9 cellular contexts compared by ENCODE assay signal in the genomic region with DNA sequence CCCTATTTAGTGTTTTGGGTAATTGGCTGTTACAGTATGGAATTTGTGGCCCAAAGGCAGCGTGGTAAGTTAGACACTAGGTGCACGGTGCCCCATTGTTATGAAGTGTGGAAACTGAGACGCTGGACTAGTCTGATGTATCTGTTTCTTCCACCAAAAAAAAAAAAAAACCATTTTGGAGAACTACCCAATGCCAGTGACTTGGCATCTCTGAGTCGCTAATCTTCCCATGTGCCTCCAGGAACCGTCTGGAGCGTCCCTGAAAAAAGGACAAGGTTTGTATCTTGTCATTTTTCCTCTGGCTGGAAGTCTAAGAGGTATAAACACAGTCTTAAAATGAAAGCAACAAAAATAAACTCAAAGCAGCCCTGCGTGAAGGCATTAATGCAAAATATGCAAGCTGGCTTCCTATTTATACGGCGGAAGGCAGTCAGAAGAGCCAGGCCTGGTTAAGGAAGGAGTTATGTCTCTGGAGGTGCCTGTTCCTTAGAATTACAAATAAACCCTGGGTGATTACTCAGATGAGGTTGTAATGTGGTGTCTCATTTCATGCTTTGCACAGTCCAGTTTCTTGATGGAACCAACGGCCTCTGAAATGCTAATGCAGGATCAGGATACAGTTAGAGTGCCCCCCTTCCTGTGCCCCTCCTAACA. TPM values are rescaled to one million over a fixed set of nuclear protein-coding genes. Genes with fewer than 3 reads are reported as not detected.
DNase-seq lines count a peak whose midpoint lies in the region; ATAC-seq and TF ChIP-seq lines count a peak whose summit lies in the region.
"Had no signal": no experiment of that assay in that cellular context is flagged by ENCODE, and none has a peak within 500 bp of the region (broad histone marks: within the 10 kb centered on the region; RNA-seq: fewer than 3 reads in every experiment).

No MANE protein-coding gene starts in this region.

- TF ChIP-seq CTCF in left ventricle myocardium inferior (IDR thresholded peaks at IDR 0.05; ENCODE audit: borderline replicate concordance) = no peak

- ATAC-seq in left ventricle myocardium superior (no peak), aorta (ENCODE audit: low FRiP score) (no peak)

- H3K9me3 ChIP-seq in left ventricle myocardium inferior (replicated peaks) (no peaks in the 10 kb centered on the region), muscle layer of colon (ENCODE audit: low read length) (no peaks in the 10 kb centered on the region), aorta (ENCODE audit: control insufficient read depth, low read length) (no peaks in the 10 kb centered on the region)

- peaks cover 100% of the 10 kb centered on the region for H3K4me1 ChIP-seq in left ventricle myocardium inferior
- peaks cover 90% of the 10 kb centered on the region for H3K4me1 ChIP-seq in muscle layer of colon (ENCODE audit: insufficient read depth, low read length)
- peaks cover 2 to 25% of the 10 kb centered on the region in 2 donors for H3K4me1 ChIP-seq in aorta (ENCODE audit: control insufficient read depth in 1 of 2, insufficient read depth in 2 of 2, low read length in 2 of 2)

- H3K27ac ChIP-seq in left ventricle myocardium inferior (replicated peaks) (peak overlapping the region; percentile 95), cingulate gyrus (ENCODE audit: low read depth, low read length) (peak overlapping the region; percentile 90), muscle layer of colon (ENCODE audit: low read depth, low read length) (peak overlapping the region; percentile 85), aorta (ENCODE audit: low read depth in 1 of 2, low read length in 2 of 2) (peak overlapping the region; percentile 58 to 100)

- intact Hi-C loops in left ventricle myocardium inferior (cut with micrococcal nuclease) (no loop called here), left ventricle myocardium superior (cut with micrococcal nuclease) (no loop called here), aorta (cut with DNase I) (no loop called here)

- H3K9ac ChIP-seq in muscle layer of colon (ENCODE audit: low read length) = peak overlapping the region; percentile 27

- H3K4me3 ChIP-seq in left ventricle myocardium inferior (peak overlapping the region; percentile 48), muscle layer of colon (ENCODE audit: low read depth in 1 of 2, low read length in 2 of 2) (peak overlapping the region in 1 of 2 donors; percentile 26), aorta (ENCODE audit: low read length in 2 of 2) (no peak overlapping the region)

- no peaks in the 10 kb centered on the region for H3K36me3 ChIP-seq in left ventricle myocardium inferior
- H3K36me3 ChIP-seq in muscle layer of colon (ENCODE audit: insufficient read depth, low read length) = no peaks in the 10 kb centered on the region
- no peaks in the 10 kb centered on the region for H3K36me3 ChIP-seq in aorta (ENCODE audit: control insufficient read depth in 1 of 2, insufficient read depth in 2 of 2, low read length in 1 of 2)

- 1 to 5% methylated on average over 10 of the region's 10 CpGs for WGBS in aorta, 2 donors

- DNase-seq in left ventricle myocardium inferior (no peak), left ventricle myocardium superior (no peak), aorta (peak in 1 of 2 donors; percentile 3), NCI-H2171 (lab: John Stamatoyannopoulos, UW) (no peak), NCI-H1105 (lab: John Stamatoyannopoulos, UW) (no peak), NCI-H2029 (lab: John Stamatoyannopoulos, UW) (no peak)
- DNase-seq: DND-41 had no signal

- H3K27me3 ChIP-seq in left ventricle myocardium inferior (ENCODE audit: low read depth) (no peaks in the 10 kb centered on the region), muscle layer of colon (ENCODE audit: control insufficient read depth in 1 of 2, insufficient read depth in 2 of 2, low read length in 2 of 2) (no peaks in the 10 kb centered on the region), aorta (ENCODE audit: control insufficient read depth in 1 of 2, insufficient read depth in 2 of 2, low read length in 1 of 2) (no peaks in the 10 kb centered on the region)

RNA-seq across cellular contexts. Expression of a gene that starts 20.2 kb away (rescaled TPM):
- total RNA-seq in left ventricle myocardium inferior (111 TPM), left ventricle myocardium superior (131 TPM), aorta (1,000 to 10,000 TPM in 1 of 2 donors, 100 to 1,000 TPM in 1; 794 to 1,985 TPM)
- 100 to 1,000 TPM; 111 to 163 TPM for polyA plus RNA-seq in aorta

RNA-seq across cellular contexts. Expression of a gene that starts 48.7 kb away (rescaled TPM):
- total RNA-seq in left ventricle myocardium inferior = 598 TPM
- 674 TPM for total RNA-seq in left ventricle myocardium superior
- 100 to 1,000 TPM; 171 to 183 TPM for total RNA-seq in aorta
- polyA plus RNA-seq in aorta = 100 to 1,000 TPM; 299 to 445 TPM

RNA-seq across cellular contexts. Expression of a gene that starts 49.9 kb away (rescaled TPM):
- total RNA-seq in left ventricle myocardium inferior = 1.6 TPM
- total RNA-seq in left ventricle myocardium superior = 1.8 TPM
- total RNA-seq in aorta = 10 to 100 TPM in 1 of 2 donors, 1 to 10 TPM in 1; 7.3 to 13.2 TPM
- 1 to 10 TPM; 1.6 to 2.1 TPM for polyA plus RNA-seq in aorta
